8 cellular contexts compared by ENCODE assay signal in genomic region chr16:1812732-1813163, GRCh38.
DNase-seq lines count a peak whose midpoint lies in the region; ATAC-seq lines count a peak whose summit lies in the region.

No MANE protein-coding gene starts in this region.

- DNase-seq in ELF-1 (ENCODE audit: low read depth, low spot score) (peak; percentile 53), NCI-H146 (lab: John Stamatoyannopoulos, UW) (peak; percentile 90), dedifferentiated amniotic fluid mesenchymal stem cell (ENCODE audit: extremely low spot score) (peak; percentile 70), medulla oblongata (ENCODE audit: extremely low spot score) (peak; percentile 21)
- peak; percentile 42 for DNase-seq in activated CD4-positive, alpha-beta T cell treated with anti-CD3 and anti-CD28 coated beads for 1 hour
- DNase-seq in stimulated activated effector memory CD8-positive, alpha-beta T cell treated with anti-CD3 and anti-CD28 coated beads, Interleukin-12 subunit alpha, Interleukin-12 subunit beta, amount 100 ng/mL, for 72 hours (ENCODE audit: low spot score in 2 of 2), result no peak

- H3K4me3 Mint-ChIP-seq in stimulated activated effector memory CD8-positive, alpha-beta T cell treated with anti-CD3 and anti-CD28 coated beads, Interleukin-12 subunit alpha, Interleukin-12 subunit beta, amount 100 ng/mL, for 72 hours, result no peak overlapping the region

- peaks cover 38% of the 10 kb centered on the region for H3K36me3 Mint-ChIP-seq in stimulated activated effector memory CD8-positive, alpha-beta T cell treated with anti-CD3 and anti-CD28 coated beads, Interleukin-12 subunit alpha, Interleukin-12 subunit beta, amount 100 ng/mL, for 72 hours

- peaks cover 5% of the 10 kb centered on the region for H3K4me1 Mint-ChIP-seq in stimulated activated effector memory CD8-positive, alpha-beta T cell treated with anti-CD3 and anti-CD28 coated beads, Interleukin-12 subunit alpha, Interleukin-12 subunit beta, amount 100 ng/mL, for 72 hours

- peak; percentile 79 for ATAC-seq in stimulated activated effector memory CD8-positive, alpha-beta T cell treated with anti-CD3 and anti-CD28 coated beads, Interleukin-12 subunit alpha, Interleukin-12 subunit beta, amount 100 ng/mL, for 72 hours
- ATAC-seq in HG02610 (IDR thresholded peaks at IDR 0.05; ENCODE audit: unreplicated experiment) (no peak), GM21360 (IDR thresholded peaks at IDR 0.05; ENCODE audit: unreplicated experiment) (no peak)

- H3K9me3 Mint-ChIP-seq in stimulated activated effector memory CD8-positive, alpha-beta T cell treated with anti-CD3 and anti-CD28 coated beads, Interleukin-12 subunit alpha, Interleukin-12 subunit beta, amount 100 ng/mL, for 72 hours, result no peaks in the 10 kb centered on the region

- peak overlapping the region; percentile 24 for H3K27ac Mint-ChIP-seq in stimulated activated effector memory CD8-positive, alpha-beta T cell treated with anti-CD3 and anti-CD28 coated beads, Interleukin-12 subunit alpha, Interleukin-12 subunit beta, amount 100 ng/mL, for 72 hours

Comparison
In these comparisons a context has a peak if more than half of its experiments do, and no peak if none do; other contexts are left out.
1. DNase-seq: peak in ELF-1 (single experiment), NCI-H146 (single experiment), activated CD4-positive, alpha-beta T cell treated with anti-CD3 and anti-CD28 coated beads for 1 hour (single experiment), dedifferentiated amniotic fluid mesenchymal stem cell (single experiment) and medulla oblongata (single experiment); none in stimulated activated effector memory CD8-positive, alpha-beta T cell treated with anti-CD3 and anti-CD28 coated beads, Interleukin-12 subunit alpha, Interleukin-12 subunit beta, amount 100 ng/mL, for 72 hours (0 of 2).